In the genomic region with DNA sequence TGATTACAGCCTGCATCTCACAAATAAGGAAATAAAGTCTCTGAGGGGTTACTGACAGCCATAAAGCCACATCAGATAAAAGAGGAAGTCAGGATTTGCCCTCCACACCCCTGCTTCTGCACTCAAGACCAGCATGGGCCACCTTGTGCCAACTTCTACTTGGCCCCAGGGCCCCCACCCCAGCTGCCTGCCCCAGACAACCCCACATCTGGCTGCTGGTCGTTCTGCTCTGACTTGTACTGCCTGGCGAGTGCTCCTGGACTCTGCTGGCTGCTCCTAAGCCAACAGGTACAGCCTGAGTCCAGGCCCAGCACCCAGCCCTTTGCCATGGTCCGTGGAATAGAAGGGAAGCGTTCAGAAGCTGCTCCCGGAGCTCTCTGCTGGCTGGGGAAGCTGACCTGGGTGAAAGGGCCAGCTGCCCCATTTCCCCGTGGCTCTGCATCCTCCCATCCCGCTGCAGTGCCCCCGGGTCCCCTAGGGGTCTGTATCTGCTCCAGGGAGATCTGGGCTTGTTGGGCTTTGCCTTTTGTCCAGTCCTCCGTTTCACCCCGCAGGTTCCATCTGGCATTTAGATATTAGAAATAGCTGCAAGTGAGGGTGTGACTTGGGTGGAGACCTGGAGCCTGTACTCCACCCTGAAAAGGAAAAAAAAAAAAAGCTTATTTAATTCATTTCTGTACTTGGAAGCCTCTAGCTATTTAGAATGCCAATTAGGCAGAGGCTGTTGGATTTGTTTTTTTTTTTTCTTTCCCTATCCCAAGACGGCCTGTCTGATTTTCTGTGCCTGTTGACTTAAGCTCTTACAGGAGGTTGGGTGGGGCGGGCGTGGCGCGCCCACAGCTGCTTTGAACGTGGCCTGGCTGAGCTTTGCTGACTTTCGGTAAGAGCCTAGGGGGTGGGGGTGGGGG, we compare ENCODE assay signal across 10 cellular contexts.
A peak's percentile ranks its signal among the peaks of the same experiment; 100 is the strongest.
DNase-seq lines count a peak whose midpoint lies in the region; ATAC-seq and TF ChIP-seq lines count a peak whose summit lies in the region.
"Had no signal": no experiment of that assay in that cellular context is flagged by ENCODE, and none has a peak within 500 bp of the region (broad histone marks: within the 10 kb centered on the region; RNA-seq: fewer than 3 reads in every experiment).

No MANE protein-coding gene starts in this region.

- no peak for TF ChIP-seq POLR2A in vagina (IDR thresholded peaks at IDR 0.05)

- peaks cover 17% of the 10 kb centered on the region for H3K4me1 Mint-ChIP-seq in activated naive CD8-positive, alpha-beta T cell treated with anti-CD3 and anti-CD28 coated beads, Interleukin-2, amount 10 ng/mL, durations not matched to agents 7 days and 5 days
- peaks cover 36% of the 10 kb centered on the region for H3K4me1 Mint-ChIP-seq in activated naive CD8-positive, alpha-beta T cell treated with anti-CD3 and anti-CD28 coated beads for 36 hours

- intact Hi-C loops in lower lobe of right lung (cut with DNase I), result no loop called here
- intact Hi-C loops in vagina (cut with DNase I), result no loop called here

- no peaks in the 10 kb centered on the region for H3K36me3 Mint-ChIP-seq in activated naive CD8-positive, alpha-beta T cell treated with anti-CD3 and anti-CD28 coated beads, Interleukin-2, amount 10 ng/mL, durations not matched to agents 7 days and 5 days
- peaks cover 2% of the 10 kb centered on the region for H3K36me3 Mint-ChIP-seq in activated naive CD8-positive, alpha-beta T cell treated with anti-CD3 and anti-CD28 coated beads for 36 hours

- TF ChIP-seq CTCF in lower lobe of right lung (IDR thresholded peaks at IDR 0.05), result no peak
- TF ChIP-seq CTCF in vagina (IDR thresholded peaks at IDR 0.05), result no peak
- TF ChIP-seq CTCF in GM13977 (IDR thresholded peaks at IDR 0.05; ENCODE audit: extremely low read depth, insufficient read depth, missing control alignments), result no peak

- H3K4me3 ChIP-seq in lower lobe of right lung (no peak overlapping the region), vagina (no peak overlapping the region)
- H3K4me3 ChIP-seq: cardiac muscle cell, smooth muscle cell had no signal

- H3K4me1 ChIP-seq in lower lobe of right lung, result peaks cover 41% of the 10 kb centered on the region
- peaks cover 39% of the 10 kb centered on the region for H3K4me1 ChIP-seq in vagina

- peaks cover 5% of the 10 kb centered on the region for H3K27me3 Mint-ChIP-seq in activated naive CD8-positive, alpha-beta T cell treated with anti-CD3 and anti-CD28 coated beads, Interleukin-2, amount 10 ng/mL, durations not matched to agents 7 days and 5 days
- H3K27me3 Mint-ChIP-seq in activated naive CD8-positive, alpha-beta T cell treated with anti-CD3 and anti-CD28 coated beads for 36 hours, result no peaks in the 10 kb centered on the region

- no peaks in the 10 kb centered on the region for H3K27me3 ChIP-seq in lower lobe of right lung (ENCODE audit: low read depth)
- no peaks in the 10 kb centered on the region for H3K27me3 ChIP-seq in vagina
- H3K27me3 ChIP-seq: cardiac muscle cell had no signal

- no peak overlapping the region for H3K4me3 Mint-ChIP-seq in activated naive CD8-positive, alpha-beta T cell treated with anti-CD3 and anti-CD28 coated beads, Interleukin-2, amount 10 ng/mL, durations not matched to agents 7 days and 5 days
- H3K4me3 Mint-ChIP-seq in activated naive CD8-positive, alpha-beta T cell treated with anti-CD3 and anti-CD28 coated beads for 36 hours, result no peak overlapping the region

- H3K9me3 ChIP-seq in lower lobe of right lung (no peaks in the 10 kb centered on the region), vagina (no peaks in the 10 kb centered on the region)

- peak overlapping the region; percentile 51 for H3K27ac Mint-ChIP-seq in activated naive CD8-positive, alpha-beta T cell treated with anti-CD3 and anti-CD28 coated beads, Interleukin-2, amount 10 ng/mL, durations not matched to agents 7 days and 5 days
- H3K27ac Mint-ChIP-seq in activated naive CD8-positive, alpha-beta T cell treated with anti-CD3 and anti-CD28 coated beads for 36 hours, result no peak overlapping the region

- ATAC-seq in activated naive CD8-positive, alpha-beta T cell treated with anti-CD3 and anti-CD28 coated beads, Interleukin-2, amount 10 ng/mL, durations not matched to agents 7 days and 5 days (ENCODE audit: low read depth), result no peak
- ATAC-seq in lower lobe of right lung, result peak; percentile 82 to 83

- DNase-seq in activated naive CD8-positive, alpha-beta T cell treated with anti-CD3 and anti-CD28 coated beads, Interleukin-2, amount 10 ng/mL, durations not matched to agents 7 days and 5 days, result no peak
- DNase-seq in activated naive CD8-positive, alpha-beta T cell treated with anti-CD3 and anti-CD28 coated beads for 36 hours, result no peak
- peak; percentile 67 for DNase-seq in activated effector memory CD4-positive, alpha-beta T cell treated with anti-CD3 and anti-CD28 coated beads, Interleukin-2, amount 50 U/mL, for 16 hours
- peak; percentile 77 for DNase-seq in lower lobe of right lung
- DNase-seq in vagina (ENCODE audit: extremely low spot score in 2 of 2), result no peak
- DNase-seq in NCI-H1092 treated with DMSO at 0.1 percent for 48 hours (lab: John Stamatoyannopoulos, UW), result no peak
- DNase-seq in stimulated activated CD8-positive, alpha-beta memory T cell treated with anti-CD3 and anti-CD28 coated beads, Interleukin-4, amount 100 ng/mL, for 48 hours, result no peak
- DNase-seq in GM13977 (ENCODE audit: low spot score), result no peak

- in situ Hi-C loops in GM13977 (cut with MboI; ENCODE audit: low pct_unique_long_range_greater_than_20kb, low sequenced_read_pairs, unreplicated experiment), result no loop called here

- POLR2A ChIA-PET in activated naive CD8-positive, alpha-beta T cell treated with anti-CD3 and anti-CD28 coated beads, Interleukin-2, amount 10 ng/mL, durations not matched to agents 7 days and 5 days (lab: Charles Lee), result interaction anchor here (1.5 kb wide), 1 partner anchor 23 kb away, joined by 5 read pairs; no protein-coding TSS in a partner anchor

- H3K27ac ChIP-seq in lower lobe of right lung, result peak overlapping the region; percentile 50
- peak overlapping the region; percentile 76 for H3K27ac ChIP-seq in vagina
- H3K27ac ChIP-seq: cardiac muscle cell had no signal

- no peaks in the 10 kb centered on the region for H3K9me3 Mint-ChIP-seq in activated naive CD8-positive, alpha-beta T cell treated with anti-CD3 and anti-CD28 coated beads, Interleukin-2, amount 10 ng/mL, durations not matched to agents 7 days and 5 days
- H3K9me3 Mint-ChIP-seq in activated naive CD8-positive, alpha-beta T cell treated with anti-CD3 and anti-CD28 coated beads for 36 hours, result no peaks in the 10 kb centered on the region

- H3K36me3 ChIP-seq in lower lobe of right lung (no peaks in the 10 kb centered on the region), vagina (no peaks in the 10 kb centered on the region)
- H3K36me3 ChIP-seq: cardiac muscle cell had no signal

Comparison
In these comparisons a context has a peak if more than half of its experiments do, and no peak if none do; other contexts are left out.
1. DNase-seq: peak in activated effector memory CD4-positive, alpha-beta T cell treated with anti-CD3 and anti-CD28 coated beads, Interleukin-2, amount 50 U/mL, for 16 hours (single experiment) and lower lobe of right lung (single experiment); none in activated naive CD8-positive, alpha-beta T cell treated with anti-CD3 and anti-CD28 coated beads, Interleukin-2, amount 10 ng/mL, durations not matched to agents 7 days and 5 days (single experiment), activated naive CD8-positive, alpha-beta T cell treated with anti-CD3 and anti-CD28 coated beads for 36 hours (single experiment), vagina (0 of 2), NCI-H1092 treated with DMSO at 0.1 percent for 48 hours (single experiment), stimulated activated CD8-positive, alpha-beta memory T cell treated with anti-CD3 and anti-CD28 coated beads, Interleukin-4, amount 100 ng/mL, for 48 hours (single experiment) and GM13977 (single experiment).